Comparison of ENCODE assay signal across 24 cellular contexts in genomic region chr1:106889504-106890027, GRCh38.
"Had no signal": no experiment of that assay in that cellular context is flagged by ENCODE, and none has a peak within 500 bp of the region (broad histone marks: within the 10 kb centered on the region; RNA-seq: fewer than 3 reads in every experiment).

No MANE protein-coding gene starts in this region.

- H3K27me3 ChIP-seq: esophagus squamous epithelium, heart right ventricle, left lung, neutrophil, pancreas, sigmoid colon, stomach, thyroid gland, vagina had no signal

- H3K4me1 Mint-ChIP-seq: naive thymus-derived CD8-positive, alpha-beta T cell; stimulated activated effector memory CD8-positive, alpha-beta T cell treated with anti-CD3 and anti-CD28 coated beads, Interleukin-12 subunit alpha, Interleukin-12 subunit beta, amount 100 ng/mL, for 72 hours had no signal

- H3K4me3 Mint-ChIP-seq: effector memory CD8-positive, alpha-beta T cell; naive thymus-derived CD8-positive, alpha-beta T cell; nephron progenitor cell; stimulated activated effector memory CD8-positive, alpha-beta T cell treated with anti-CD3 and anti-CD28 coated beads, Interleukin-12 subunit alpha, Interleukin-12 subunit beta, amount 100 ng/mL, for 72 hours had no signal

- DNase-seq: cortex of kidney; effector memory CD8-positive, alpha-beta T cell; erythroblast; esophagus squamous epithelium; foreskin melanocyte; heart right ventricle; hippocampal formation; left cardiac atrium; left lung; mammary epithelial cell; midbrain; naive thymus-derived CD8-positive, alpha-beta T cell; pancreas; sigmoid colon; stimulated activated CD4-positive, alpha-beta T cell treated with anti-CD3 and anti-CD28 coated beads, Interleukin-2, amount 100 ng/mL, for 24 hours; stimulated activated CD4-positive, alpha-beta T cell treated with anti-CD3 and anti-CD28 coated beads, Interleukin-4, amount 100 ng/mL, for 24 hours; stimulated activated naive CD4-positive, alpha-beta T cell treated with Interleukin-2 at 50 U/mL for 16 hours; stomach; thyroid gland; trophoblast cell had no signal

- H3K4me3 ChIP-seq: esophagus squamous epithelium, heart right ventricle, left lung, pancreas, sigmoid colon, stomach, thyroid gland, vagina had no signal

- H3K9me3 ChIP-seq: esophagus squamous epithelium, left lung, neutrophil, pancreas, sigmoid colon, stomach, thyroid gland, vagina had no signal

- H3K27ac ChIP-seq: esophagus squamous epithelium, heart right ventricle, left lung, neutrophil, pancreas, sigmoid colon, stomach, thyroid gland, vagina had no signal

- H3K36me3 ChIP-seq: esophagus squamous epithelium, heart right ventricle, left lung, neutrophil, pancreas, sigmoid colon, stomach, thyroid gland, vagina had no signal

- H3K36me3 Mint-ChIP-seq: stimulated activated effector memory CD8-positive, alpha-beta T cell treated with anti-CD3 and anti-CD28 coated beads, Interleukin-12 subunit alpha, Interleukin-12 subunit beta, amount 100 ng/mL, for 72 hours had no signal

- ATAC-seq: effector memory CD8-positive, alpha-beta T cell; heart right ventricle; left cardiac atrium; left lung; naive thymus-derived CD8-positive, alpha-beta T cell; pancreas; stimulated activated effector memory CD8-positive, alpha-beta T cell treated with anti-CD3 and anti-CD28 coated beads, Interleukin-12 subunit alpha, Interleukin-12 subunit beta, amount 100 ng/mL, for 72 hours had no signal

- H3K27ac Mint-ChIP-seq: effector memory CD8-positive, alpha-beta T cell; naive thymus-derived CD8-positive, alpha-beta T cell; nephron progenitor cell; stimulated activated effector memory CD8-positive, alpha-beta T cell treated with anti-CD3 and anti-CD28 coated beads, Interleukin-12 subunit alpha, Interleukin-12 subunit beta, amount 100 ng/mL, for 72 hours had no signal

- H3K27me3 Mint-ChIP-seq: effector memory CD8-positive, alpha-beta T cell had no signal

- H3K4me1 ChIP-seq: esophagus squamous epithelium, heart right ventricle, left lung, pancreas, sigmoid colon, stomach, thyroid gland, vagina had no signal
